In genomic region chr12:54033106-54033979, GRCh38 we compare ENCODE assay signal across 1 cellular context.
TF ChIP-seq lines count a peak whose summit lies in the region.

No MANE protein-coding gene starts in this region.

TF ChIP-seq in SK-N-SH treated with all-trans-retinoic acid at 6 μM for 48 hours, 23 proteins besides CTCF, POLR2A, EP300 and RAD21 (continued from another document):
- TF ChIP-seq TCF4 (CRISPR knock-in tag; IDR thresholded peaks at IDR 0.05; ENCODE audit: borderline replicate concordance) = no peak
- no peak for TF ChIP-seq BACH2 (CRISPR knock-in tag; IDR thresholded peaks at IDR 0.05; ENCODE audit: borderline replicate concordance)
- no peak for TF ChIP-seq PATZ1 (CRISPR knock-in tag; IDR thresholded peaks at IDR 0.05; ENCODE audit: borderline replicate concordance)
- TF ChIP-seq POU6F1 (CRISPR knock-in tag; IDR thresholded peaks at IDR 0.05; ENCODE audit: borderline replicate concordance, low read depth) = no peak
- TF ChIP-seq ZC3H10 (CRISPR knock-in tag; IDR thresholded peaks at IDR 0.05) = no peak
- no peak for TF ChIP-seq ZFP30 (CRISPR knock-in tag; IDR thresholded peaks at IDR 0.05)
- no peak for TF ChIP-seq RARB (CRISPR knock-in tag; IDR thresholded peaks at IDR 0.05)
- no peak for TF ChIP-seq ZNF70 (CRISPR knock-in tag; IDR thresholded peaks at IDR 0.05)
- TF ChIP-seq, protein P1, sequence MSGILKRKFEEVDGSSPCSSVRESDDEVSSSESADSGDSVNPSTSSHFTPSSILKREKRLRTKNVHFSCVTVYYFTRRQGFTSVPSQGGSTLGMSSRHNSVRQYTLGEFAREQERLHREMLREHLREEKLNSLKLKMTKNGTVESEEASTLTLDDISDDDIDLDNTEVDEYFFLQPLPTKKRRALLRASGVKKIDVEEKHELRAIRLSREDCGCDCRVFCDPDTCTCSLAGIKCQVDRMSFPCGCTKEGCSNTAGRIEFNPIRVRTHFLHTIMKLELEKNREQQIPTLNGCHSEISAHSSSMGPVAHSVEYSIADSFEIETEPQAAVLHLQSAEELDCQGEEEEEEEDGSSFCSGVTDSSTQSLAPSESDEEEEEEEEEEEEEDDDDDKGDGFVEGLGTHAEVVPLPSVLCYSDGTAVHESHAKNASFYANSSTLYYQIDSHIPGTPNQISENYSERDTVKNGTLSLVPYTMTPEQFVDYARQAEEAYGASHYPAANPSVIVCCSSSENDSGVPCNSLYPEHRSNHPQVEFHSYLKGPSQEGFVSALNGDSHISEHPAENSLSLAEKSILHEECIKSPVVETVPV (CRISPR knock-in tag; IDR thresholded peaks at IDR 0.05) = no peak
- TF ChIP-seq, protein P2, sequence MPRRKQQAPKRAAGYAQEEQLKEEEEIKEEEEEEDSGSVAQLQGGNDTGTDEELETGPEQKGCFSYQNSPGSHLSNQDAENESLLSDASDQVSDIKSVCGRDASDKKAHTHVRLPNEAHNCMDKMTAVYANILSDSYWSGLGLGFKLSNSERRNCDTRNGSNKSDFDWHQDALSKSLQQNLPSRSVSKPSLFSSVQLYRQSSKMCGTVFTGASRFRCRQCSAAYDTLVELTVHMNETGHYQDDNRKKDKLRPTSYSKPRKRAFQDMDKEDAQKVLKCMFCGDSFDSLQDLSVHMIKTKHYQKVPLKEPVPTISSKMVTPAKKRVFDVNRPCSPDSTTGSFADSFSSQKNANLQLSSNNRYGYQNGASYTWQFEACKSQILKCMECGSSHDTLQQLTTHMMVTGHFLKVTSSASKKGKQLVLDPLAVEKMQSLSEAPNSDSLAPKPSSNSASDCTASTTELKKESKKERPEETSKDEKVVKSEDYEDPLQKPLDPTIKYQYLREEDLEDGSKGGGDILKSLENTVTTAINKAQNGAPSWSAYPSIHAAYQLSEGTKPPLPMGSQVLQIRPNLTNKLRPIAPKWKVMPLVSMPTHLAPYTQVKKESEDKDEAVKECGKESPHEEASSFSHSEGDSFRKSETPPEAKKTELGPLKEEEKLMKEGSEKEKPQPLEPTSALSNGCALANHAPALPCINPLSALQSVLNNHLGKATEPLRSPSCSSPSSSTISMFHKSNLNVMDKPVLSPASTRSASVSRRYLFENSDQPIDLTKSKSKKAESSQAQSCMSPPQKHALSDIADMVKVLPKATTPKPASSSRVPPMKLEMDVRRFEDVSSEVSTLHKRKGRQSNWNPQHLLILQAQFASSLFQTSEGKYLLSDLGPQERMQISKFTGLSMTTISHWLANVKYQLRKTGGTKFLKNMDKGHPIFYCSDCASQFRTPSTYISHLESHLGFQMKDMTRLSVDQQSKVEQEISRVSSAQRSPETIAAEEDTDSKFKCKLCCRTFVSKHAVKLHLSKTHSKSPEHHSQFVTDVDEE (CRISPR knock-in tag; IDR thresholded peaks at IDR 0.05) = no peak
- no peak for TF ChIP-seq CSDC2 (CRISPR knock-in tag; IDR thresholded peaks at IDR 0.05)
- TF ChIP-seq ZNF565 (CRISPR knock-in tag; conservative IDR thresholded peaks at IDR 0.05; ENCODE audit: low read depth) = no peak
